ENCODE assay signal across 8 cellular contexts in genomic region chr5:181223729-181224389, GRCh38. TPM values are rescaled to one million over a fixed set of nuclear protein-coding genes. Genes with fewer than 3 reads are reported as not detected.
DNase-seq lines count a peak whose midpoint lies in the region; ATAC-seq, FAIRE-seq and TF ChIP-seq lines count a peak whose summit lies in the region.

No MANE protein-coding gene starts in this region.

- peak overlapping the region; percentile 68 for H3K18ac ChIP-seq in IMR-90 (ENCODE audit: low read depth, low read length)

- H3K27me3 ChIP-seq in IMR-90 (ENCODE audit: control insufficient read depth, insufficient read depth, low read length) = no peaks in the 10 kb centered on the region
- no peaks in the 10 kb centered on the region for H3K27me3 ChIP-seq in brain microvascular endothelial cell (replicated peaks)
- no peaks in the 10 kb centered on the region; a peak in 2 of 5 replicates for H3K27me3 ChIP-seq in HepG2 (ENCODE audit: control insufficient read depth in 1 of 2, insufficient read depth in 2 of 2, low read length in 2 of 2)

- ATAC-seq in IMR-90 (ENCODE audit: low read depth) = peak; percentile 5
- ATAC-seq in HepG2 = peak; percentile 5
- no peak for ATAC-seq in HG03095 (IDR thresholded peaks at IDR 0.05; ENCODE audit: unreplicated experiment)
- ATAC-seq in HG03039 (IDR thresholded peaks at IDR 0.05; ENCODE audit: unreplicated experiment) = no peak

- peak; percentile 42 for TF ChIP-seq POLR2A in GM15510 (IDR thresholded peaks at IDR 0.05; ENCODE audit: borderline replicate concordance, extremely low read depth, insufficient read length)
- no peak for TF ChIP-seq POLR2A in IMR-90 (IDR thresholded peaks at IDR 0.05; ENCODE audit: low read depth, low read length)
- no peak for TF ChIP-seq POLR2A in HepG2 (IDR thresholded peaks at IDR 0.05; ENCODE audit: insufficient read depth in 1 of 2, low read depth in 2 of 2, low read length in 2 of 2)

- peak overlapping the region; percentile 82 for H3K4me3 ChIP-seq in IMR-90 (ENCODE audit: insufficient read depth, low read depth, low read length)
- peak overlapping the region; percentile 86 for H3K4me3 ChIP-seq in brain microvascular endothelial cell (ENCODE audit: low read depth, low read length)
- peak overlapping the region; percentile 79 to 90 (median 87) for H3K4me3 ChIP-seq in HepG2 (replicated peaks in 1 of 3; ENCODE audit: insufficient read depth in 1 of 3, low read depth in 2 of 3, low read length in 3 of 3)

- FAIRE-seq in HepG2 (lab: Jason Lieb, UNC) = no peak

- H2AFZ ChIP-seq in IMR-90 (replicated peaks; ENCODE audit: low read length, poor library complexity) (peak overlapping the region; percentile 99), HepG2 (ENCODE audit: low read length) (no peak overlapping the region)

- H3K9me1 ChIP-seq in IMR-90 (ENCODE audit: insufficient read depth, low read length) = peaks cover 14% of the 10 kb centered on the region

- H4K91ac ChIP-seq in IMR-90 (ENCODE audit: insufficient read depth, low read depth, low read length) = peak overlapping the region; percentile 84

- CTCF ChIA-PET in IMR-90 (lab: Yijun Ruan, JAX) = no interaction called here
- CTCF ChIA-PET in HepG2 (lab: Yijun Ruan, JAX; ENCODE audit: low intra/inter-chr PET ratio, low total read pairs) = no interaction called here

- H3K4ac ChIP-seq in IMR-90 (ENCODE audit: low read depth, low read length) = peak overlapping the region; percentile 97

- peak overlapping the region; percentile 97 for H3K4me2 ChIP-seq in IMR-90 (ENCODE audit: low read depth, low read length)
- peak overlapping the region; percentile 95 for H3K4me2 ChIP-seq in HepG2 (ENCODE audit: low read depth, low read length)

- peaks cover 18% of the 10 kb centered on the region for H3K79me2 ChIP-seq in HepG2 (ENCODE audit: insufficient read depth, low read length)

- TF ChIP-seq CTCF in IMR-90 (conservative IDR thresholded peaks at IDR 0.05; ENCODE audit: low read depth, low read length) = no peak
- no peak for TF ChIP-seq CTCF in brain microvascular endothelial cell (IDR thresholded peaks at IDR 0.05; ENCODE audit: low read depth, low read length, missing control alignments)
- TF ChIP-seq CTCF in HepG2 (CRISPR knock-in tag; IDR thresholded peaks at IDR 0.05) = peak; percentile 11; the same call in 1 of the 2 replicates

- DNase-seq in IMR-90 (peak; percentile 40), brain microvascular endothelial cell (no peak), HepG2 (ENCODE audit: low spot score) (no peak), substantia nigra (lab: John Stamatoyannopoulos, UW) (no peak), GM19240 (ENCODE audit: insufficient read length, low spot score) (no peak)

- peak overlapping the region; percentile 98 for H2AK5ac ChIP-seq in IMR-90 (ENCODE audit: low read depth, low read length)

- peak overlapping the region; percentile 91 for H4K5ac ChIP-seq in IMR-90 (ENCODE audit: low read depth, low read length)

- H4K8ac ChIP-seq in IMR-90 (ENCODE audit: low read depth in 2 of 2, low read length in 2 of 2) = peak overlapping the region; percentile 68 to 99; a peak in 3 of 4 replicates

- H3K9ac ChIP-seq in IMR-90 (ENCODE audit: low read depth, low read length) (peak overlapping the region; percentile 80), HepG2 (ENCODE audit: insufficient read depth, low read depth, low read length) (peak overlapping the region; percentile 86)

- peaks cover 3% of the 10 kb centered on the region; the same call in 1 of the 2 replicates for H3K36me3 ChIP-seq in IMR-90 (ENCODE audit: control insufficient read depth, insufficient read depth, low read length)
- peaks cover 2% of the 10 kb centered on the region for H3K36me3 ChIP-seq in brain microvascular endothelial cell (replicated peaks)
- peaks cover 0 to 8% of the 10 kb centered on the region in 2 experiments; a peak in 2 of 5 replicates for H3K36me3 ChIP-seq in HepG2 (replicated peaks in 1 of 2; ENCODE audit: control insufficient read depth in 1 of 2, insufficient read depth in 2 of 2, low read length in 2 of 2)

- intact Hi-C loops in IMR-90 (cut with micrococcal nuclease) (loop anchor here (1.0 to 2.0 kb wide), 4 partner anchors 20 to 422 kb away; partner anchors contain the start of gene MGAT1), HepG2 (cut with micrococcal nuclease; ENCODE audit: unreplicated experiment) (no loop called here)

- H2AK9ac ChIP-seq in IMR-90 (replicated peaks; ENCODE audit: low read depth, low read length, poor library complexity) = peak overlapping the region; percentile 100

- H3K4me1 ChIP-seq in IMR-90 (ENCODE audit: control insufficient read depth, insufficient read depth, low read length) = peaks cover 6% of the 10 kb centered on the region
- peaks cover 47% of the 10 kb centered on the region for H3K4me1 ChIP-seq in HepG2 (ENCODE audit: insufficient read depth, low read length)

- POLR2A ChIA-PET in IMR-90 (lab: Charles Lee; ENCODE audit: unreplicated experiment) (interaction anchor here (1.0 kb wide), 1 partner anchor 17 kb away, joined by 3 read pairs; no protein-coding TSS in a partner anchor), HepG2 (lab: Yijun Ruan, JAX) (interaction anchor here (0.6 to 3.8 kb wide), 16 partner anchors 9 to 53 kb away, joined by 3 to 70 read pairs (median 4); partner anchors contain the start of genes RACK1 and TRIM52)

- H3K9me3 ChIP-seq in IMR-90 (ENCODE audit: control insufficient read depth, insufficient read depth, low read length) (no peaks in the 10 kb centered on the region), HepG2 (ENCODE audit: low read length) (no peaks in the 10 kb centered on the region)

- dilution Hi-C loops in IMR-90 (cut with HindIII; ENCODE audit: low sequenced_read_pairs, unreplicated experiment) = no loop called here

- peak overlapping the region; percentile 43; the same call in 1 of the 2 replicates for H2BK120ac ChIP-seq in IMR-90 (ENCODE audit: low read depth, low read length)

- H3K56ac ChIP-seq in IMR-90 (ENCODE audit: extremely low read depth, insufficient read depth, low read length) = peak overlapping the region; percentile 84

- peak overlapping the region; percentile 94 for H2BK5ac ChIP-seq in IMR-90 (ENCODE audit: low read depth, low read length, poor library complexity, severe bottlenecking)

- H4K20me1 ChIP-seq in IMR-90 (ENCODE audit: insufficient read depth, low read length) (peaks cover 10% of the 10 kb centered on the region), HepG2 (ENCODE audit: insufficient read depth, low read length) (no peaks in the 10 kb centered on the region)

- H3K23ac ChIP-seq in IMR-90 (ENCODE audit: low read depth, low read length) = peak overlapping the region; percentile 57

- no TSS peak for BruUV-seq in IMR-90 (replicated peaks; lab: Mats Ljungman, UMichigan)
- BruUV-seq in HepG2 (replicated peaks; lab: Mats Ljungman, UMichigan) = TSS peak; percentile 76

- 4% methylated on average over 12 of the region's 31 CpGs; no CpG with 5 or more reads in 1 of the 2 experiments for WGBS in IMR-90 (ENCODE audit: extremely low coverage in 2 of 2, insufficient read length in 1 of 2), 2 experiments
- WGBS in HepG2 (ENCODE audit: low lambda C conversion rate) = 29% methylated on average over 18 of the region's 31 CpGs

- TF ChIP-seq RAD21 in IMR-90 (IDR thresholded peaks at IDR 0.05; ENCODE audit: low read length) = no peak
- no peak for TF ChIP-seq RAD21 in HepG2 (CRISPR knock-in tag; IDR thresholded peaks at IDR 0.05)

- TF ChIP-seq EP300 in HepG2 (IDR thresholded peaks at IDR 0.05; ENCODE audit: low read depth in 2 of 2, low read length in 2 of 2) = no peak
- TF ChIP-seq EP300 in HepG2 (CRISPR knock-in tag; IDR thresholded peaks at IDR 0.05; ENCODE audit: borderline replicate concordance) = no peak

- in situ Hi-C loops in IMR-90 (cut with MboI; ENCODE audit: low sequenced_read_pairs) (no loop called here), brain microvascular endothelial cell (cut with HindIII; ENCODE audit: low pct_ligation_motif_present, low sequenced_read_pairs) (no loop called here), HepG2 (cut with HindIII; ENCODE audit: extremely low pct_ligation_motif_present, low pct_unique_long_range_greater_than_20kb) (loop anchor here (5.0 kb wide), 1 partner anchor 37 kb away; no protein-coding TSS in a partner anchor)

- H3K79me1 ChIP-seq in IMR-90 (ENCODE audit: low read depth in 1 of 2, low read length in 2 of 2) = peaks cover 13 to 33% of the 10 kb centered on the region in 2 experiments

- no peak overlapping the region for H2BK20ac ChIP-seq in IMR-90 (ENCODE audit: low read depth, low read length)

- H2BK15ac ChIP-seq in IMR-90 (ENCODE audit: low read depth, low read length) = peak overlapping the region; percentile 30; the same call in 2 of the 3 replicates

- peak overlapping the region; percentile 89 for H3K14ac ChIP-seq in IMR-90 (replicated peaks; ENCODE audit: low read depth, low read length)

- H3K27ac ChIP-seq in IMR-90 (ENCODE audit: insufficient read depth, low read length) (peak overlapping the region; percentile 92), brain microvascular endothelial cell (peak overlapping the region; percentile 81), HepG2 (ENCODE audit: extremely low read length, insufficient read depth, low read length) (peak overlapping the region; percentile 81), substantia nigra (ENCODE audit: low read depth, low read length, poor library complexity, severe bottlenecking) (peak overlapping the region; percentile 96)

RNA-seq across cellular contexts. Expression of gene TRIM41, which starts 0.8 kb away (rescaled TPM):
- total RNA-seq in IMR-90 (2012; rRNA removed) = 5.9 and 6.9 TPM in 2 replicates
- 15.7 and 16.9 TPM in 2 replicates for polyA plus RNA-seq in IMR-90 (2012; rRNA removed)
- 9.6 and 12.6 TPM in 2 replicates for polyA plus RNA-seq in IMR-90 (2012; cell fraction: cytosol; rRNA removed)
- polyA plus RNA-seq in IMR-90 (2012; cell fraction: nucleus; rRNA removed; ENCODE audit: low replicate concordance) = 63.1 and 67.0 TPM in 2 replicates
- 10.9 and 16.7 TPM in 2 replicates for total RNA-seq in HepG2 (2016; rRNA removed; fragmentation: Illumina TruSeq; extraction: Trizol)
- 3.4 and 3.6 TPM in 2 replicates for total RNA-seq in HepG2 (2016; cell fraction: cytosol; rRNA removed; fragmentation: Illumina TruSeq; extraction: Trizol; ENCODE audit: low read depth)
- total RNA-seq in HepG2 (2016; cell fraction: insoluble cytoplasmic fraction; rRNA removed; fragmentation: Illumina TruSeq; extraction: Trizol) = 12.4 and 16.7 TPM in 2 replicates
- 9.1 and 9.7 TPM in 2 replicates for total RNA-seq in HepG2 (2016; cell fraction: membrane; rRNA removed; fragmentation: Illumina TruSeq; extraction: Trizol)
- 11.4 and 13.1 TPM in 2 replicates for total RNA-seq in HepG2 (2016; cell fraction: nucleus; rRNA removed; fragmentation: Illumina TruSeq; extraction: Trizol)
- 10.2 and 10.9 TPM in 2 replicates for polyA plus RNA-seq in HepG2 (2011; rRNA removed)
- 5.4 and 6.4 TPM in 2 replicates for polyA plus RNA-seq in HepG2 (2011; cell fraction: cytosol; rRNA removed)
- polyA plus RNA-seq in HepG2 (2011; cell fraction: nucleus; rRNA removed) = 66.0 and 81.3 TPM in 2 replicates
- polyA plus RNA-seq in HepG2 (2012) = 10.5 and 10.9 TPM in 2 replicates
- polyA plus RNA-seq in HepG2 (2016; cell fraction: cytosol; fragmentation: Illumina TruSeq; extraction: Trizol; ENCODE audit: low read depth) = 2.6 and 3.0 TPM in 2 replicates
- polyA plus RNA-seq in HepG2 (2016; cell fraction: insoluble cytoplasmic fraction; fragmentation: Illumina TruSeq; extraction: Trizol; ENCODE audit: low read depth) = 15.2 and 16.5 TPM in 2 replicates
- polyA plus RNA-seq in HepG2 (2016; cell fraction: membrane; fragmentation: Illumina TruSeq; extraction: Trizol; ENCODE audit: low read depth) = 7.8 and 8.3 TPM in 2 replicates
- 28.6 and 33.8 TPM in 2 replicates for polyA plus RNA-seq in HepG2 (2016; cell fraction: nucleus; fragmentation: Illumina TruSeq; extraction: Trizol; ENCODE audit: insufficient read depth, low read depth)
- polyA minus RNA-seq in HepG2 (2011; rRNA and poly(A)+ RNA removed; ENCODE audit: low replicate concordance) = 7.5 and 14.8 TPM in 2 replicates
- 3.3 and 3.7 TPM in 2 replicates for polyA minus RNA-seq in HepG2 (2011; cell fraction: cytosol; rRNA and poly(A)+ RNA removed)
- polyA minus RNA-seq in HepG2 (2011; cell fraction: nucleus; rRNA and poly(A)+ RNA removed) = 17.4 and 18.8 TPM in 2 replicates

RNA-seq across cellular contexts. Expression of gene TRIM7, which starts 18.9 kb away (rescaled TPM):
- total RNA-seq in IMR-90 (2012; rRNA removed) = 0.54 and 0.83 TPM in 2 replicates
- 1.0 and 1.3 TPM in 2 replicates for polyA plus RNA-seq in IMR-90 (2012; rRNA removed)
- 1.6 and 1.8 TPM in 2 replicates for polyA plus RNA-seq in IMR-90 (2012; cell fraction: cytosol; rRNA removed)
- 0.76 and 1.6 TPM in 2 replicates for polyA plus RNA-seq in IMR-90 (2012; cell fraction: nucleus; rRNA removed; ENCODE audit: low replicate concordance)
- not detected in 2 replicates for total RNA-seq in HepG2 (2016; rRNA removed; fragmentation: Illumina TruSeq; extraction: Trizol)
- not detected in 2 replicates for total RNA-seq in HepG2 (2016; cell fraction: cytosol; rRNA removed; fragmentation: Illumina TruSeq; extraction: Trizol; ENCODE audit: low read depth)
- not detected in 2 replicates for total RNA-seq in HepG2 (2016; cell fraction: insoluble cytoplasmic fraction; rRNA removed; fragmentation: Illumina TruSeq; extraction: Trizol)
- total RNA-seq in HepG2 (2016; cell fraction: membrane; rRNA removed; fragmentation: Illumina TruSeq; extraction: Trizol) = not detected in 2 replicates
- total RNA-seq in HepG2 (2016; cell fraction: nucleus; rRNA removed; fragmentation: Illumina TruSeq; extraction: Trizol) = not detected in 2 replicates
- polyA plus RNA-seq in HepG2 (2011; rRNA removed) = 0.10 and 0.13 TPM in 2 replicates
- polyA plus RNA-seq in HepG2 (2011; cell fraction: cytosol; rRNA removed) = 0.11 and 0.13 TPM in 2 replicates
- 0.16 and 0.29 TPM in 2 replicates for polyA plus RNA-seq in HepG2 (2011; cell fraction: nucleus; rRNA removed)
- polyA plus RNA-seq in HepG2 (2012) = 0.13 TPM in 1 of 2 replicates, not detected in the other
- polyA plus RNA-seq in HepG2 (2016; cell fraction: cytosol; fragmentation: Illumina TruSeq; extraction: Trizol; ENCODE audit: low read depth) = not detected in 2 replicates
- polyA plus RNA-seq in HepG2 (2016; cell fraction: insoluble cytoplasmic fraction; fragmentation: Illumina TruSeq; extraction: Trizol; ENCODE audit: low read depth) = not detected in 2 replicates
- polyA plus RNA-seq in HepG2 (2016; cell fraction: membrane; fragmentation: Illumina TruSeq; extraction: Trizol; ENCODE audit: low read depth) = 0.23 TPM in 1 of 2 replicates, not detected in the other
- not detected in 2 replicates for polyA plus RNA-seq in HepG2 (2016; cell fraction: nucleus; fragmentation: Illumina TruSeq; extraction: Trizol; ENCODE audit: insufficient read depth, low read depth)
- polyA minus RNA-seq in HepG2 (2011; rRNA and poly(A)+ RNA removed; ENCODE audit: low replicate concordance) = 10.8 TPM in 1 of 2 replicates, not detected in the other
- 0.88 TPM in 1 of 2 replicates, not detected in the other for polyA minus RNA-seq in HepG2 (2011; cell fraction: cytosol; rRNA and poly(A)+ RNA removed)
- 1.2 TPM in 1 of 2 replicates, not detected in the other for polyA minus RNA-seq in HepG2 (2011; cell fraction: nucleus; rRNA and poly(A)+ RNA removed)

RNA-seq across cellular contexts. Expression of gene RACK1, which starts 19.8 kb away (rescaled TPM):
- 5,432 and 9,350 TPM in 2 replicates for total RNA-seq in IMR-90 (2012; rRNA removed)
- polyA plus RNA-seq in IMR-90 (2012; rRNA removed) = 4,263 and 4,589 TPM in 2 replicates
- 5,168 and 5,845 TPM in 2 replicates for polyA plus RNA-seq in IMR-90 (2012; cell fraction: cytosol; rRNA removed)
- polyA plus RNA-seq in IMR-90 (2012; cell fraction: nucleus; rRNA removed; ENCODE audit: low replicate concordance) = 1,327 and 2,272 TPM in 2 replicates
- 2,514 and 3,226 TPM in 2 replicates for total RNA-seq in HepG2 (2016; rRNA removed; fragmentation: Illumina TruSeq; extraction: Trizol)
- total RNA-seq in HepG2 (2016; cell fraction: cytosol; rRNA removed; fragmentation: Illumina TruSeq; extraction: Trizol; ENCODE audit: low read depth) = 4,063 and 4,402 TPM in 2 replicates
- 2,554 and 3,310 TPM in 2 replicates for total RNA-seq in HepG2 (2016; cell fraction: insoluble cytoplasmic fraction; rRNA removed; fragmentation: Illumina TruSeq; extraction: Trizol)
- 5,165 and 5,275 TPM in 2 replicates for total RNA-seq in HepG2 (2016; cell fraction: membrane; rRNA removed; fragmentation: Illumina TruSeq; extraction: Trizol)
- total RNA-seq in HepG2 (2016; cell fraction: nucleus; rRNA removed; fragmentation: Illumina TruSeq; extraction: Trizol) = 943 and 1,018 TPM in 2 replicates
- polyA plus RNA-seq in HepG2 (2011; rRNA removed) = 6,141 and 6,693 TPM in 2 replicates
- polyA plus RNA-seq in HepG2 (2011; cell fraction: cytosol; rRNA removed) = 6,517 and 7,296 TPM in 2 replicates
- polyA plus RNA-seq in HepG2 (2011; cell fraction: nucleus; rRNA removed) = 2,166 and 2,467 TPM in 2 replicates
- polyA plus RNA-seq in HepG2 (2012) = 4,104 and 4,114 TPM in 2 replicates
- 3,699 and 3,997 TPM in 2 replicates for polyA plus RNA-seq in HepG2 (2016; cell fraction: cytosol; fragmentation: Illumina TruSeq; extraction: Trizol; ENCODE audit: low read depth)
- 3,545 and 3,580 TPM in 2 replicates for polyA plus RNA-seq in HepG2 (2016; cell fraction: insoluble cytoplasmic fraction; fragmentation: Illumina TruSeq; extraction: Trizol; ENCODE audit: low read depth)
- polyA plus RNA-seq in HepG2 (2016; cell fraction: membrane; fragmentation: Illumina TruSeq; extraction: Trizol; ENCODE audit: low read depth) = 4,862 and 5,343 TPM in 2 replicates
- polyA plus RNA-seq in HepG2 (2016; cell fraction: nucleus; fragmentation: Illumina TruSeq; extraction: Trizol; ENCODE audit: insufficient read depth, low read depth) = 1,515 and 1,598 TPM in 2 replicates
- 10,364 and 11,951 TPM in 2 replicates for polyA minus RNA-seq in HepG2 (2011; rRNA and poly(A)+ RNA removed; ENCODE audit: low replicate concordance)
- 2,548 and 2,636 TPM in 2 replicates for polyA minus RNA-seq in HepG2 (2011; cell fraction: cytosol; rRNA and poly(A)+ RNA removed)
- polyA minus RNA-seq in HepG2 (2011; cell fraction: nucleus; rRNA and poly(A)+ RNA removed) = 1,064 and 1,481 TPM in 2 replicates

RNA-seq across cellular contexts. Expression of gene TRIM52, which starts 37.1 kb away (rescaled TPM):
- 2.3 and 3.9 TPM in 2 replicates for total RNA-seq in IMR-90 (2012; rRNA removed)
- polyA plus RNA-seq in IMR-90 (2012; rRNA removed) = 6.1 and 6.9 TPM in 2 replicates
- 1.4 and 1.9 TPM in 2 replicates for polyA plus RNA-seq in IMR-90 (2012; cell fraction: cytosol; rRNA removed)
- 11.0 and 27.8 TPM in 2 replicates for polyA plus RNA-seq in IMR-90 (2012; cell fraction: nucleus; rRNA removed; ENCODE audit: low replicate concordance)
- 5.7 and 7.2 TPM in 2 replicates for total RNA-seq in HepG2 (2016; rRNA removed; fragmentation: Illumina TruSeq; extraction: Trizol)
- 0.20 and 0.44 TPM in 2 replicates for total RNA-seq in HepG2 (2016; cell fraction: cytosol; rRNA removed; fragmentation: Illumina TruSeq; extraction: Trizol; ENCODE audit: low read depth)
- 5.4 and 6.0 TPM in 2 replicates for total RNA-seq in HepG2 (2016; cell fraction: insoluble cytoplasmic fraction; rRNA removed; fragmentation: Illumina TruSeq; extraction: Trizol)
- total RNA-seq in HepG2 (2016; cell fraction: membrane; rRNA removed; fragmentation: Illumina TruSeq; extraction: Trizol) = 2.1 and 2.2 TPM in 2 replicates
- total RNA-seq in HepG2 (2016; cell fraction: nucleus; rRNA removed; fragmentation: Illumina TruSeq; extraction: Trizol) = 10.3 and 12.8 TPM in 2 replicates
- 11.6 and 11.7 TPM in 2 replicates for polyA plus RNA-seq in HepG2 (2011; rRNA removed)
- 4.4 and 5.3 TPM in 2 replicates for polyA plus RNA-seq in HepG2 (2011; cell fraction: cytosol; rRNA removed)
- polyA plus RNA-seq in HepG2 (2011; cell fraction: nucleus; rRNA removed) = 16.4 and 22.4 TPM in 2 replicates
- polyA plus RNA-seq in HepG2 (2012) = 9.0 and 15.2 TPM in 2 replicates
- 0.20 and 0.26 TPM in 2 replicates for polyA plus RNA-seq in HepG2 (2016; cell fraction: cytosol; fragmentation: Illumina TruSeq; extraction: Trizol; ENCODE audit: low read depth)
- 5.4 and 5.6 TPM in 2 replicates for polyA plus RNA-seq in HepG2 (2016; cell fraction: insoluble cytoplasmic fraction; fragmentation: Illumina TruSeq; extraction: Trizol; ENCODE audit: low read depth)
- polyA plus RNA-seq in HepG2 (2016; cell fraction: membrane; fragmentation: Illumina TruSeq; extraction: Trizol; ENCODE audit: low read depth) = 0.95 and 1.1 TPM in 2 replicates
- polyA plus RNA-seq in HepG2 (2016; cell fraction: nucleus; fragmentation: Illumina TruSeq; extraction: Trizol; ENCODE audit: insufficient read depth, low read depth) = 27.9 and 33.0 TPM in 2 replicates
- 9.3 and 15.7 TPM in 2 replicates for polyA minus RNA-seq in HepG2 (2011; rRNA and poly(A)+ RNA removed; ENCODE audit: low replicate concordance)
- polyA minus RNA-seq in HepG2 (2011; cell fraction: cytosol; rRNA and poly(A)+ RNA removed) = 2.7 and 3.2 TPM in 2 replicates
- polyA minus RNA-seq in HepG2 (2011; cell fraction: nucleus; rRNA and poly(A)+ RNA removed) = 22.7 and 24.9 TPM in 2 replicates

Comparison
In these comparisons a context has a peak if more than half of its experiments do, and no peak if none do; other contexts are left out.
1. ATAC-seq: peak in IMR-90 (single experiment) and HepG2 (single experiment); none in HG03095 (single experiment) and HG03039 (single experiment).
2. Peak in every context shown above with its lines, with median percentiles within 50 percentile points of each other: H3K27ac ChIP-seq and H3K4me3 ChIP-seq.